Comparison of ENCODE assay signal across 9 cellular contexts in genomic region chrX:40085086-40085551, GRCh38. TPM values are rescaled to one million over a fixed set of nuclear protein-coding genes. Genes with fewer than 3 reads are reported as not detected.
DNase-seq lines count a peak whose midpoint lies in the region; ATAC-seq and TF ChIP-seq lines count a peak whose summit lies in the region.
"Had no signal": no experiment of that assay in that cellular context is flagged by ENCODE, and none has a peak within 500 bp of the region (broad histone marks: within the 10 kb centered on the region; RNA-seq: fewer than 3 reads in every experiment).

No MANE protein-coding gene starts in this region.

- peak; percentile 57 for DNase-seq in left ventricle myocardium superior
- no peak for DNase-seq in cardiac septum (ENCODE audit: low spot score)
- no peak for DNase-seq in type B pancreatic cell (ENCODE audit: extremely low spot score, unreplicated experiment)
- DNase-seq in cerebellar cortex (ENCODE audit: low spot score): no peak
- no peak for DNase-seq in DMS79 treated with DMSO at 0.1 percent for 48 hours (lab: John Stamatoyannopoulos, UW)
- no peak for DNase-seq in SKM-1 (lab: John Stamatoyannopoulos, UW; ENCODE audit: unreplicated experiment)
- DNase-seq: NCI-H2029 treated with DMSO at 0.1 percent for 48 hours had no signal

- H3K9me3 Mint-ChIP-seq in activated T-helper 17 cell treated with anti-CD3 and anti-CD28 coated beads, Interleukin-2, amount 50 U/mL, for 72 hours: no peaks in the 10 kb centered on the region
- no peaks in the 10 kb centered on the region for H3K9me3 Mint-ChIP-seq in type B pancreatic cell

- intact Hi-C loops in left ventricle myocardium superior (cut with micrococcal nuclease): loop anchor here (5.0 kb wide), 1 partner anchor 82 kb away; no protein-coding TSS in a partner anchor
- intact Hi-C loops in cardiac septum (cut with DNase I): loop anchor here (5.0 kb wide), 1 partner anchor 73 kb away; no protein-coding TSS in a partner anchor

- H3K36me3 ChIP-seq in iPS-20b (ENCODE audit: insufficient read depth, low read depth, low read length): no peaks in the 10 kb centered on the region

- peaks cover 23% of the 10 kb centered on the region for H3K36me3 Mint-ChIP-seq in activated T-helper 17 cell treated with anti-CD3 and anti-CD28 coated beads, Interleukin-2, amount 50 U/mL, for 72 hours (ENCODE audit: low read depth)
- peaks cover 6% of the 10 kb centered on the region for H3K36me3 Mint-ChIP-seq in type B pancreatic cell

- H3K4me1 Mint-ChIP-seq in activated T-helper 17 cell treated with anti-CD3 and anti-CD28 coated beads, Interleukin-2, amount 50 U/mL, for 72 hours: peaks cover 17% of the 10 kb centered on the region
- H3K4me1 Mint-ChIP-seq in type B pancreatic cell (ENCODE audit: unreplicated experiment): peaks cover 54% of the 10 kb centered on the region

- no peaks in the 10 kb centered on the region for H3K27me3 Mint-ChIP-seq in activated T-helper 17 cell treated with anti-CD3 and anti-CD28 coated beads, Interleukin-2, amount 50 U/mL, for 72 hours
- peaks cover 3% of the 10 kb centered on the region for H3K27me3 Mint-ChIP-seq in type B pancreatic cell

- H3K9ac ChIP-seq in iPS-20b (ENCODE audit: low read depth, low read length): no peak overlapping the region

- peak; percentile 25 for ATAC-seq in left ventricle myocardium superior
- ATAC-seq in activated T-helper 17 cell treated with anti-CD3 and anti-CD28 coated beads, Interleukin-2, amount 50 U/mL, for 72 hours (replicated peaks): no peak

- H3K4me3 Mint-ChIP-seq in activated T-helper 17 cell treated with anti-CD3 and anti-CD28 coated beads, Interleukin-2, amount 50 U/mL, for 72 hours: peak overlapping the region; percentile 75
- peak overlapping the region; percentile 82 for H3K4me3 Mint-ChIP-seq in type B pancreatic cell

- TF ChIP-seq CTCF in type B pancreatic cell (conservative IDR thresholded peaks at IDR 0.05): no peak

- H3K4me1 ChIP-seq in iPS-20b (ENCODE audit: insufficient read depth, low read length): peaks cover 54% of the 10 kb centered on the region

- H3K27ac Mint-ChIP-seq in activated T-helper 17 cell treated with anti-CD3 and anti-CD28 coated beads, Interleukin-2, amount 50 U/mL, for 72 hours: no peak overlapping the region
- peak overlapping the region; percentile 83 for H3K27ac Mint-ChIP-seq in type B pancreatic cell

- no peak overlapping the region for H3K27ac ChIP-seq in iPS-20b (ENCODE audit: low read length)

- H3K9me3 ChIP-seq in iPS-20b (ENCODE audit: insufficient read depth, low read depth, low read length): no peaks in the 10 kb centered on the region

- peak overlapping the region; percentile 60; the same call in 1 of the 2 replicates for H3K4me3 ChIP-seq in iPS-20b (ENCODE audit: low read length)

- peaks cover 47% of the 10 kb centered on the region; the same call in 1 of the 2 replicates for H3K27me3 ChIP-seq in iPS-20b (ENCODE audit: insufficient read depth, low read length)

RNA-seq across cellular contexts. Expression of gene BCOR, which starts 12.6 kb away (rescaled TPM):
- total RNA-seq in left ventricle myocardium superior (16.4 TPM), cardiac septum (24.2 TPM), type B pancreatic cell (ENCODE audit: low replicate concordance) (27.2 and 37.3 TPM in 2 replicates)
- 10 to 100 TPM; 38.9 to 63.2 TPM for total RNA-seq in activated T-helper 17 cell treated with anti-CD3 and anti-CD28 coated beads, Interleukin-2, amount 50 U/mL, for 72 hours
